36 cellular contexts compared by ENCODE assay signal in genomic region chr20:22830138-22830537, GRCh38.
A peak's percentile ranks its signal among the peaks of the same experiment; 100 is the strongest.
DNase-seq lines count a peak whose midpoint lies in the region; ATAC-seq, FAIRE-seq and TF ChIP-seq lines count a peak whose summit lies in the region.
"Had no signal": no experiment of that assay in that cellular context is flagged by ENCODE, and none has a peak within 500 bp of the region (broad histone marks: within the 10 kb centered on the region; RNA-seq: fewer than 3 reads in every experiment).

No MANE protein-coding gene starts in this region.

- no peaks in the 10 kb centered on the region for H3K36me3 Mint-ChIP-seq in CD8-positive, alpha-beta memory T cell
- H3K36me3 Mint-ChIP-seq: CD14-positive monocyte; CD4-positive, alpha-beta memory T cell; CD4-positive, CD25-positive, alpha-beta regulatory T cell; CD8-positive, alpha-beta T cell had no signal

- H3K9me3 Mint-ChIP-seq in CD8-positive, alpha-beta memory T cell = peaks cover 0 to 11% (median 4%) of the 10 kb centered on the region in 5 donors
- H3K9me3 Mint-ChIP-seq: CD8-positive, alpha-beta T cell had no signal

- H4K20me1 ChIP-seq in HepG2 (ENCODE audit: insufficient read depth, low read length) (no peaks in the 10 kb centered on the region), hepatocyte (ENCODE audit: insufficient read depth, poor library complexity, severe bottlenecking) (no peaks in the 10 kb centered on the region)
- H4K20me1 ChIP-seq: BLaER1; BLaER1 treated with 17β-estradiol and CSF1 and Interleukin-3, amounts not matched to agents 10 nM and 100 nM had no signal

- H3K9me2 ChIP-seq in hepatocyte (replicated peaks; ENCODE audit: insufficient read depth) = no peaks in the 10 kb centered on the region

- H3K4me1 Mint-ChIP-seq in CD8-positive, alpha-beta memory T cell = no peaks in the 10 kb centered on the region
- H3K4me1 Mint-ChIP-seq: B cell; CD14-positive monocyte; CD4-positive, alpha-beta memory T cell; CD4-positive, CD25-positive, alpha-beta regulatory T cell had no signal

- H3K27me3 ChIP-seq in HepG2 (ENCODE audit: control insufficient read depth in 1 of 2, insufficient read depth in 2 of 2, low read length in 2 of 2) (no peaks in the 10 kb centered on the region; a peak in 1 of 5 replicates), right lobe of liver (no peaks in the 10 kb centered on the region), hepatocyte (no peaks in the 10 kb centered on the region)
- no peaks in the 10 kb centered on the region for H3K27me3 ChIP-seq in CD8-positive, alpha-beta memory T cell (ENCODE audit: insufficient read depth, low read length, poor library complexity, severe bottlenecking)
- H3K27me3 ChIP-seq: BE2C; BLaER1; BLaER1 treated with 17β-estradiol and CSF1 and Interleukin-3, amounts not matched to agents 10 nM and 100 nM had no signal

- no peak overlapping the region for H3K9ac ChIP-seq in HepG2 (ENCODE audit: insufficient read depth, low read depth, low read length)
- H3K9ac ChIP-seq: BLaER1; BLaER1 treated with 17β-estradiol and CSF1 and Interleukin-3, amounts not matched to agents 10 nM and 100 nM had no signal

- TF ChIP-seq EP300 in HepG2 (IDR thresholded peaks at IDR 0.05; ENCODE audit: low read depth in 2 of 2, low read length in 2 of 2) (no peak), HepG2 (CRISPR knock-in tag; IDR thresholded peaks at IDR 0.05; ENCODE audit: borderline replicate concordance) (no peak)

- under 1% methylated on average over 2 of the region's 2 CpGs for WGBS in HepG2 (ENCODE audit: low lambda C conversion rate)
- WGBS in right lobe of liver (ENCODE audit: insufficient coverage, low coverage, low lambda C conversion rate, missing lambda C conversion rate) = 20% methylated on average over 2 of the region's 2 CpGs
- WGBS in hepatocyte (ENCODE audit: low lambda C conversion rate, missing lambda C conversion rate) = 48% methylated on average over 2 of the region's 2 CpGs

- no peak overlapping the region for H3K4me3 ChIP-seq in HepG2 (replicated peaks in 1 of 3; ENCODE audit: insufficient read depth in 1 of 3, low read depth in 2 of 3, low read length in 3 of 3)
- no peak overlapping the region for H3K4me3 ChIP-seq in right lobe of liver
- no peak overlapping the region for H3K4me3 ChIP-seq in HEK293 (ENCODE audit: low read depth, low read length)
- no peak overlapping the region for H3K4me3 ChIP-seq in hepatocyte
- H3K4me3 ChIP-seq in CD8-positive, alpha-beta memory T cell (ENCODE audit: low read length) = no peak overlapping the region
- H3K4me3 ChIP-seq: A549; BLaER1; BLaER1 treated with 17β-estradiol and CSF1 and Interleukin-3, amounts not matched to agents 10 nM and 100 nM had no signal

- H3K4me1 ChIP-seq in HepG2 (ENCODE audit: insufficient read depth, low read length) = no peaks in the 10 kb centered on the region
- H3K4me1 ChIP-seq in right lobe of liver = no peaks in the 10 kb centered on the region
- H3K4me1 ChIP-seq in HEK293 (ENCODE audit: control insufficient read depth, insufficient read depth, low read length) = no peaks in the 10 kb centered on the region
- peaks cover 8% of the 10 kb centered on the region for H3K4me1 ChIP-seq in hepatocyte (ENCODE audit: insufficient read depth)
- H3K4me1 ChIP-seq in CD8-positive, alpha-beta memory T cell (ENCODE audit: insufficient read depth, low read length) = no peaks in the 10 kb centered on the region
- H3K4me1 ChIP-seq: BE2C; BLaER1; BLaER1 treated with 17β-estradiol and CSF1 and Interleukin-3, amounts not matched to agents 10 nM and 100 nM had no signal

- H3K4me2 ChIP-seq in HepG2 (ENCODE audit: low read depth, low read length) (no peak overlapping the region), hepatocyte (no peak overlapping the region)
- H3K4me2 ChIP-seq: A549; BLaER1; BLaER1 treated with 17β-estradiol and CSF1 and Interleukin-3, amounts not matched to agents 10 nM and 100 nM had no signal

- no peaks in the 10 kb centered on the region for H3K79me2 ChIP-seq in HepG2 (ENCODE audit: insufficient read depth, low read length)
- H3K79me2 ChIP-seq in hepatocyte = no peaks in the 10 kb centered on the region

- ATAC-seq in HepG2 = no peak
- no peak for ATAC-seq in right lobe of liver
- no peak for ATAC-seq in HG02852 (IDR thresholded peaks at IDR 0.05; ENCODE audit: unreplicated experiment)
- ATAC-seq: A549; CD8-positive, alpha-beta T cell had no signal

- CTCF ChIA-PET in HepG2 (lab: Yijun Ruan, JAX; ENCODE audit: low intra/inter-chr PET ratio, low total read pairs) = no interaction called here
- CTCF ChIA-PET in HEK293 (lab: Yijun Ruan, JAX) = no interaction called here
- CTCF ChIA-PET in CD8-positive, alpha-beta memory T cell (lab: Charles Lee) = no interaction called here

- H3K27ac Mint-ChIP-seq in CD8-positive, alpha-beta memory T cell = no peak overlapping the region
- H3K27ac Mint-ChIP-seq: B cell; CD14-positive monocyte; CD4-positive, alpha-beta memory T cell; CD4-positive, alpha-beta T cell; CD4-positive, CD25-positive, alpha-beta regulatory T cell; CD8-positive, alpha-beta T cell had no signal

- TF ChIP-seq RAD21 in HepG2 (CRISPR knock-in tag; IDR thresholded peaks at IDR 0.05) = no peak

- TF ChIP-seq POLR2A in HepG2 (IDR thresholded peaks at IDR 0.05; ENCODE audit: insufficient read depth in 1 of 2, low read depth in 2 of 2, low read length in 2 of 2) = no peak
- TF ChIP-seq POLR2A in right lobe of liver (IDR thresholded peaks at IDR 0.05) = no peak

- no peak overlapping the region for H3K4me3 Mint-ChIP-seq in CD8-positive, alpha-beta memory T cell
- H3K4me3 Mint-ChIP-seq: B cell; CD14-positive monocyte; CD4-positive, alpha-beta memory T cell; CD4-positive, alpha-beta T cell; CD4-positive, CD25-positive, alpha-beta regulatory T cell; CD8-positive, alpha-beta T cell had no signal

- H3K27ac ChIP-seq in HepG2 (ENCODE audit: extremely low read length, insufficient read depth, low read length) (no peak overlapping the region), right lobe of liver (no peak overlapping the region), HEK293 (ENCODE audit: extremely low read depth, low read depth, low read length) (no peak overlapping the region), hepatocyte (peak overlapping the region; percentile 41)
- no peak overlapping the region for H3K27ac ChIP-seq in CD8-positive, alpha-beta memory T cell (ENCODE audit: low read depth, low read length)
- H3K27ac ChIP-seq: 22Rv1; A549; BLaER1; BLaER1 treated with 17β-estradiol and CSF1 and Interleukin-3, amounts not matched to agents 10 nM and 100 nM; C4-2B had no signal

- H2AFZ ChIP-seq in HepG2 (ENCODE audit: low read length) (no peak overlapping the region), hepatocyte (no peak overlapping the region)

- TF ChIP-seq CTCF in HepG2 (CRISPR knock-in tag; IDR thresholded peaks at IDR 0.05) = no peak
- TF ChIP-seq CTCF in right lobe of liver (IDR thresholded peaks at IDR 0.05) = no peak
- TF ChIP-seq CTCF in HEK293 (tag by site-specific recombination; IDR thresholded peaks at IDR 0.05) = no peak
- TF ChIP-seq CTCF in hepatocyte (IDR thresholded peaks at IDR 0.05; ENCODE audit: poor library complexity) = no peak

- FAIRE-seq in HepG2 (lab: Jason Lieb, UNC) (no peak), endometrium (lab: Jason Lieb, UNC) (peak; percentile 94)
- FAIRE-seq: A204.1, D721Med had no signal

- in situ Hi-C loops in HepG2 (cut with HindIII; ENCODE audit: extremely low pct_ligation_motif_present, low pct_unique_long_range_greater_than_20kb) = no loop called here

- DNase-seq in HepG2 (ENCODE audit: low spot score) = no peak
- DNase-seq in right lobe of liver = no peak
- no peak for DNase-seq in hepatocyte (ENCODE audit: low spot score)
- DNase-seq in CD8-positive, alpha-beta memory T cell = no peak
- no peak for DNase-seq in HPDE6-E6E7 (ENCODE audit: extremely low spot score)
- DNase-seq: 8988T; ACHN; AML-193; BE2C; C1 segment of cervical spinal cord; Caco-2; Calu3; CD4-positive, alpha-beta memory T cell; CD4-positive, alpha-beta T cell; CD4-positive, CD25-positive, alpha-beta regulatory T cell; CD8-positive, alpha-beta T cell; COR-L47; DMS 273 treated with DMSO at 0.1 percent for 48 hours; DMS153; DMS53; DMS79; DMS79 treated with DMSO at 0.1 percent for 48 hours; DND-41; EL had no signal

- BruUV-seq in HepG2 (replicated peaks; lab: Mats Ljungman, UMichigan) = no TSS peak

- H3K36me3 ChIP-seq in HepG2 (replicated peaks in 1 of 2; ENCODE audit: control insufficient read depth in 1 of 2, insufficient read depth in 2 of 2, low read length in 2 of 2) (no peaks in the 10 kb centered on the region), right lobe of liver (no peaks in the 10 kb centered on the region), HEK293 (ENCODE audit: control insufficient read depth in 2 of 2, insufficient read depth in 1 of 2, low read length in 2 of 2) (no peaks in the 10 kb centered on the region), hepatocyte (replicated peaks; ENCODE audit: insufficient read depth, low read depth) (no peaks in the 10 kb centered on the region)
- no peaks in the 10 kb centered on the region for H3K36me3 ChIP-seq in CD8-positive, alpha-beta memory T cell (ENCODE audit: insufficient read depth, low read length)
- H3K36me3 ChIP-seq: BE2C; BLaER1; BLaER1 treated with 17β-estradiol and CSF1 and Interleukin-3, amounts not matched to agents 10 nM and 100 nM had no signal

- POLR2A ChIA-PET in HepG2 (lab: Yijun Ruan, JAX) = no interaction called here
- POLR2A ChIA-PET in HEK293 (lab: Yijun Ruan, JAX) = no interaction called here
- POLR2A ChIA-PET in CD8-positive, alpha-beta memory T cell (lab: Charles Lee) = no interaction called here

- intact Hi-C loops in HepG2 (cut with micrococcal nuclease; ENCODE audit: unreplicated experiment) = no loop called here
- intact Hi-C loops in right lobe of liver (cut with DNase I) = no loop called here

- H3K9me3 ChIP-seq in HepG2 (ENCODE audit: low read length) (no peaks in the 10 kb centered on the region), right lobe of liver (no peaks in the 10 kb centered on the region), HEK293 (ENCODE audit: control insufficient read depth, insufficient read depth, low read depth, low read length) (no peaks in the 10 kb centered on the region), hepatocyte (ENCODE audit: low read depth) (no peaks in the 10 kb centered on the region)
- H3K9me3 ChIP-seq in CD8-positive, alpha-beta memory T cell (ENCODE audit: low read length) = no peaks in the 10 kb centered on the region
- H3K9me3 ChIP-seq: A549, BE2C, BLaER1, Caco-2 had no signal

- no peaks in the 10 kb centered on the region for H3K27me3 Mint-ChIP-seq in CD8-positive, alpha-beta memory T cell
- H3K27me3 Mint-ChIP-seq: CD4-positive, alpha-beta T cell; CD4-positive, CD25-positive, alpha-beta regulatory T cell had no signal

TF ChIP-seq in HepG2, 621 proteins besides CTCF, POLR2A, EP300 and RAD21 (continues in another document):
- TF ChIP-seq ATF7 (IDR thresholded peaks at IDR 0.05) (peak; percentile 98), ATF7 (CRISPR knock-in tag; IDR thresholded peaks at IDR 0.05) (no peak)

Comparison
In these comparisons a context has a peak if more than half of its experiments do, and no peak if none do; other contexts are left out.
1. Of the 63 proteins assayed by ChIP-seq in both HepG2 and HEK293: peak only in HepG2: none; only in HEK293: ATF2; in both: none; in neither: 62.